1 cellular context compared by ENCODE assay signal in genomic region chr13:99988469-99989375, GRCh38.
TF ChIP-seq lines count a peak whose summit lies in the region.

No MANE protein-coding gene starts in this region.

TF ChIP-seq in GM12878, 131 proteins besides CTCF, POLR2A, EP300 and RAD21 (continued from another document):
- TF ChIP-seq ATF2 (IDR thresholded peaks at IDR 0.05; ENCODE audit: low read length) (no peak), TCF7 (IDR thresholded peaks at IDR 0.05; ENCODE audit: borderline replicate concordance) (no peak), NFYA (IDR thresholded peaks at IDR 0.05; ENCODE audit: borderline replicate concordance, low read depth, low read length) (no peak), WRNIP1 (IDR thresholded peaks at IDR 0.05; ENCODE audit: borderline replicate concordance, low read depth, low read length) (no peak), ZBED1 (IDR thresholded peaks at IDR 0.05; ENCODE audit: borderline replicate concordance) (no peak)
TF ChIP-seq in GM12878: peak in this region for 1.
